In genomic region chr3:54374214-54374855, GRCh38 we compare ENCODE assay signal across 8 cellular contexts.
DNase-seq lines count a peak whose midpoint lies in the region; ATAC-seq and TF ChIP-seq lines count a peak whose summit lies in the region.

No MANE protein-coding gene starts in this region.

- H3K9me3 ChIP-seq in heart left ventricle: no peaks in the 10 kb centered on the region
- no peaks in the 10 kb centered on the region for H3K9me3 ChIP-seq in right atrium auricular region
- H3K9me3 ChIP-seq in upper lobe of left lung: no peaks in the 10 kb centered on the region

- intact Hi-C loops in heart left ventricle (cut with DNase I): loop anchor here (1.0 to 10.0 kb wide), 9 partner anchors 222 to 440 kb away; no protein-coding TSS in a partner anchor
- intact Hi-C loops in cardiac septum (cut with DNase I): loop anchor here (1.0 to 5.0 kb wide), 2 partner anchors 228 to 437 kb away; no protein-coding TSS in a partner anchor

- TF ChIP-seq EP300 in upper lobe of left lung (IDR thresholded peaks at IDR 0.05): no peak

- no peak for DNase-seq in heart left ventricle
- DNase-seq in cardiac septum (ENCODE audit: low spot score): no peak
- peak; percentile 21 for DNase-seq in OCI-M1 (lab: John Stamatoyannopoulos, UW)
- no peak for DNase-seq in right atrium auricular region (ENCODE audit: low spot score)
- no peak for DNase-seq in upper lobe of left lung
- DNase-seq in DMS79 (lab: John Stamatoyannopoulos, UW): no peak
- no peak for DNase-seq in T1000 (lab: John Stamatoyannopoulos, UW)
- no peak for DNase-seq in activated CD4-positive, CD25-positive, alpha-beta regulatory T cell treated with anti-CD3 and anti-CD28 coated beads, Interleukin-2, amount 50 U/mL, for 72 hours

- TF ChIP-seq POLR2A in heart left ventricle (IDR thresholded peaks at IDR 0.05): no peak
- TF ChIP-seq POLR2A in upper lobe of left lung (IDR thresholded peaks at IDR 0.05): no peak

- H3K36me3 ChIP-seq in heart left ventricle: no peaks in the 10 kb centered on the region
- H3K36me3 ChIP-seq in right atrium auricular region: no peaks in the 10 kb centered on the region
- H3K36me3 ChIP-seq in upper lobe of left lung: no peaks in the 10 kb centered on the region

- no peak overlapping the region for H3K4me3 ChIP-seq in heart left ventricle
- no peak overlapping the region for H3K4me3 ChIP-seq in right atrium auricular region
- H3K4me3 ChIP-seq in upper lobe of left lung: no peak overlapping the region

- TF ChIP-seq CTCF in heart left ventricle (IDR thresholded peaks at IDR 0.05) (peak in 11 of 12 donors; percentile 23 to 59 (median 43)), right atrium auricular region (IDR thresholded peaks at IDR 0.05) (peak; percentile 16 to 54), upper lobe of left lung (IDR thresholded peaks at IDR 0.05) (peak in 4 of 6 experiments; percentile 33 to 53 (median 43))

- H3K27ac ChIP-seq in heart left ventricle (no peak overlapping the region), right atrium auricular region (no peak overlapping the region), upper lobe of left lung (no peak overlapping the region)

- ATAC-seq in heart left ventricle (peak in 3 of 4 donors; percentile 62 to 69 (median 65)), upper lobe of left lung (ENCODE audit: low FRiP score in 2 of 2) (peak in 1 of 2 donors; percentile 25)

- WGBS in heart left ventricle, 4 donors: 70 to 75% (median 74%) methylated on average over 8 of the region's 8 CpGs
- WGBS in upper lobe of left lung, 2 donors: 65% methylated on average over 8 of the region's 8 CpGs

- H3K4me1 ChIP-seq in heart left ventricle (peaks cover 0 to 17% (median 0%) of the 10 kb centered on the region in 12 donors), right atrium auricular region (peaks cover 0 to 22% of the 10 kb centered on the region in 2 donors), upper lobe of left lung (no peaks in the 10 kb centered on the region)

- H3K27me3 ChIP-seq in heart left ventricle (no peaks in the 10 kb centered on the region), right atrium auricular region (no peaks in the 10 kb centered on the region), upper lobe of left lung (no peaks in the 10 kb centered on the region)
